ENCODE assay signal across 19 cellular contexts in genomic region chr5:146836226-146836842, GRCh38. TPM values are rescaled to one million over a fixed set of nuclear protein-coding genes. Genes with fewer than 3 reads are reported as not detected.
DNase-seq lines count a peak whose midpoint lies in the region; ATAC-seq, FAIRE-seq and TF ChIP-seq lines count a peak whose summit lies in the region.
"Had no signal": no experiment of that assay in that cellular context is flagged by ENCODE, and none has a peak within 500 bp of the region (broad histone marks: within the 10 kb centered on the region; RNA-seq: fewer than 3 reads in every experiment).

No MANE protein-coding gene starts in this region.

- H3K4me1 Mint-ChIP-seq in nephron progenitor cell, result no peaks in the 10 kb centered on the region
- H3K4me1 Mint-ChIP-seq: CD14-positive monocyte had no signal

- in situ Hi-C loops in astrocyte of the cerebellum (cut with HindIII; ENCODE audit: low sequenced_read_pairs), result no loop called here

- no peak overlapping the region for H3K4me3 Mint-ChIP-seq in nephron progenitor cell
- H3K4me3 Mint-ChIP-seq: CD14-positive monocyte; CD4-positive, alpha-beta memory T cell; H9 had no signal

- DNase-seq in HT1080 (ENCODE audit: low read depth) (peak; percentile 1), astrocyte of the cerebellum (ENCODE audit: low read depth) (peak; percentile 35), bronchial epithelial cell (ENCODE audit: low read depth) (no peak), right lobe of liver (no peak), nephron progenitor cell (no peak), dermis blood vessel endothelial cell (no peak), vagina (ENCODE audit: extremely low spot score in 2 of 2) (no peak), ecto neural progenitor cell (ENCODE audit: low spot score) (no peak)
- DNase-seq: 8988T; CD4-positive, alpha-beta memory T cell; DMS153; DMS79; GDM1; H9 had no signal

- peak; percentile 48 to 81 (median 68) for ATAC-seq in right lobe of liver

- H3K27me3 ChIP-seq in bronchial epithelial cell (ENCODE audit: control insufficient read depth, insufficient read depth, low read length) (no peaks in the 10 kb centered on the region), right lobe of liver (no peaks in the 10 kb centered on the region), vagina (no peaks in the 10 kb centered on the region)
- H3K27me3 ChIP-seq: BLaER1 had no signal

- no peak for TF ChIP-seq CTCF in astrocyte of the cerebellum (IDR thresholded peaks at IDR 0.05; ENCODE audit: low read depth, low read length, missing control alignments)
- no peak for TF ChIP-seq CTCF in bronchial epithelial cell (IDR thresholded peaks at IDR 0.05; ENCODE audit: insufficient read depth, low read length, severe bottlenecking)
- no peak for TF ChIP-seq CTCF in right lobe of liver (IDR thresholded peaks at IDR 0.05)
- TF ChIP-seq CTCF in nephron progenitor cell (IDR thresholded peaks at IDR 0.05), result no peak
- TF ChIP-seq CTCF in vagina (IDR thresholded peaks at IDR 0.05), result no peak

- H3K4me1 ChIP-seq in right lobe of liver (peaks cover 0 to 15% (median 0%) of the 10 kb centered on the region in 4 donors), vagina (no peaks in the 10 kb centered on the region)
- H3K4me1 ChIP-seq: BLaER1 had no signal

- no peak overlapping the region for H3K27ac ChIP-seq in right lobe of liver
- no peak overlapping the region for H3K27ac ChIP-seq in vagina
- H3K27ac ChIP-seq: BLaER1 had no signal

- H3K9me3 ChIP-seq in right lobe of liver (no peaks in the 10 kb centered on the region), vagina (no peaks in the 10 kb centered on the region)

- H3K4me3 ChIP-seq in astrocyte of the cerebellum (ENCODE audit: low read depth, low read length) (no peak overlapping the region), bronchial epithelial cell (ENCODE audit: low read depth, low read length) (no peak overlapping the region), right lobe of liver (no peak overlapping the region), vagina (no peak overlapping the region)
- H3K4me3 ChIP-seq: BLaER1 had no signal

- H3K27ac Mint-ChIP-seq in nephron progenitor cell, result no peak overlapping the region
- H3K27ac Mint-ChIP-seq: CD14-positive monocyte had no signal

- H3K27me3 Mint-ChIP-seq in nephron progenitor cell (ENCODE audit: low read depth, poor library complexity), result peaks cover 5% of the 10 kb centered on the region
- H3K27me3 Mint-ChIP-seq: CD4-positive, alpha-beta memory T cell had no signal

- H3K36me3 ChIP-seq in bronchial epithelial cell (ENCODE audit: control insufficient read depth, insufficient read depth, low read length), result no peaks in the 10 kb centered on the region
- no peaks in the 10 kb centered on the region for H3K36me3 ChIP-seq in right lobe of liver
- no peaks in the 10 kb centered on the region for H3K36me3 ChIP-seq in vagina
- H3K36me3 ChIP-seq: BLaER1 had no signal

- WGBS in right lobe of liver (ENCODE audit: insufficient coverage, low coverage, low lambda C conversion rate, missing lambda C conversion rate), result 11% methylated on average over 3 of the region's 3 CpGs

- intact Hi-C loops in right lobe of liver (cut with DNase I) (no loop called here), vagina (cut with DNase I) (no loop called here)

- H3K36me3 Mint-ChIP-seq in nephron progenitor cell (ENCODE audit: low read depth), result no peaks in the 10 kb centered on the region
- H3K36me3 Mint-ChIP-seq: CD14-positive monocyte had no signal

- TF ChIP-seq POLR2A in right lobe of liver (IDR thresholded peaks at IDR 0.05), result no peak
- no peak for TF ChIP-seq POLR2A in vagina (IDR thresholded peaks at IDR 0.05)

- no peaks in the 10 kb centered on the region for H3K9me3 Mint-ChIP-seq in nephron progenitor cell

- FAIRE-seq in bronchial epithelial cell (lab: Jason Lieb, UNC), result peak; percentile 32
- FAIRE-seq: H1 had no signal

RNA-seq across cellular contexts. Expression of gene PPP2R2B, which starts 42.2 kb away (rescaled TPM):
- total RNA-seq in HT1080 (2014; rRNA removed; shearing (Covaris generic)), result 0.33 TPM in 1 of 2 replicates, not detected in the other
- polyA plus RNA-seq in HT1080 (2015; cell fraction: cytosol; rRNA removed), result 0.60 and 1.4 TPM in 2 replicates
- polyA plus RNA-seq in HT1080 (2015; cell fraction: nucleus; rRNA removed), result 0.36 and 0.81 TPM in 2 replicates
- total RNA-seq in bronchial epithelial cell, result under 0.01 TPM in 1 of 2 replicates, not detected in the other
- total RNA-seq in right lobe of liver, result under 1 TPM; 0.15 to 0.77 (median 0.27) TPM
- not detected in 2 replicates for total RNA-seq in dermis blood vessel endothelial cell
- total RNA-seq in vagina, result 6.6 TPM
- total RNA-seq: A673 had no signal
- polyA plus RNA-seq: AG04450 had no signal

Comparison
In these comparisons a context has a peak if more than half of its experiments do, and no peak if none do; other contexts are left out.
1. DNase-seq: peak in HT1080 (single experiment) and astrocyte of the cerebellum (single experiment); none in bronchial epithelial cell (single experiment), right lobe of liver (0 of 3), nephron progenitor cell (single experiment), dermis blood vessel endothelial cell (single experiment), vagina (0 of 2) and ecto neural progenitor cell (single experiment).